ENCODE assay signal across 29 cellular contexts in genomic region chr15:43215961-43216360, GRCh38. TPM values are rescaled to one million over a fixed set of nuclear protein-coding genes. Genes with fewer than 3 reads are reported as not detected.
DNase-seq lines count a peak whose midpoint lies in the region; ATAC-seq, FAIRE-seq and TF ChIP-seq lines count a peak whose summit lies in the region.
"Had no signal": no experiment of that assay in that cellular context is flagged by ENCODE, and none has a peak within 500 bp of the region (broad histone marks: within the 10 kb centered on the region; RNA-seq: fewer than 3 reads in every experiment).

No MANE protein-coding gene starts in this region.

- TF ChIP-seq CTCF in keratinocyte (optimal IDR thresholded peaks at IDR 0.05 in 1 of 3, IDR thresholded peaks at IDR 0.05 in 1 of 3, conservative IDR thresholded peaks at IDR 0.05 in 1 of 3; ENCODE audit: extremely low read depth in 1 of 3, insufficient read depth in 2 of 3, low read length in 3 of 3) (no peak), right atrium auricular region (IDR thresholded peaks at IDR 0.05) (no peak)

- FAIRE-seq in keratinocyte (lab: Jason Lieb, UNC), result no peak
- FAIRE-seq: GM19239, H1 had no signal

- H3K4me3 ChIP-seq in keratinocyte (ENCODE audit: control insufficient read depth in 2 of 3, extremely low read depth in 1 of 3, insufficient read depth in 2 of 3, low read depth in 1 of 3, low read length in 3 of 3) (no peak overlapping the region), right atrium auricular region (no peak overlapping the region)
- H3K4me3 ChIP-seq: psoas muscle had no signal

- no peaks in the 10 kb centered on the region for H3K9me1 ChIP-seq in keratinocyte (ENCODE audit: control insufficient read depth, extremely low read depth, insufficient read depth, low read length)

- no peak overlapping the region for H3K4me2 ChIP-seq in keratinocyte (ENCODE audit: control insufficient read depth, extremely low read depth, insufficient read depth, low read depth, low read length)

- no peaks in the 10 kb centered on the region for H3K27me3 ChIP-seq in keratinocyte (ENCODE audit: control insufficient read depth, extremely low read depth, insufficient read depth, low read length)
- H3K27me3 ChIP-seq in right atrium auricular region, result no peaks in the 10 kb centered on the region

- H3K9ac ChIP-seq in keratinocyte (ENCODE audit: control insufficient read depth, extremely low read depth, insufficient read depth, low read length), result no peak overlapping the region

- H3K9me3 ChIP-seq in keratinocyte (ENCODE audit: control insufficient read depth, low read depth, low read length) (no peaks in the 10 kb centered on the region), right atrium auricular region (no peaks in the 10 kb centered on the region)
- H3K9me3 ChIP-seq: psoas muscle had no signal

- H3K27ac ChIP-seq in keratinocyte (ENCODE audit: control insufficient read depth, insufficient read depth, low read length), result peak overlapping the region; percentile 10
- H3K27ac ChIP-seq in right atrium auricular region, result no peak overlapping the region
- H3K27ac ChIP-seq: psoas muscle, VCaP had no signal

- no peaks in the 10 kb centered on the region for H3K79me2 ChIP-seq in keratinocyte (ENCODE audit: control insufficient read depth, insufficient read depth, low read length)

- dilution Hi-C loops in keratinocyte (cut with MboI; ENCODE audit: extremely low pct_ligation_motif_present, low sequenced_read_pairs), result no loop called here

- H3K4me1 ChIP-seq in keratinocyte (ENCODE audit: control insufficient read depth, extremely low read depth, insufficient read depth, low read length) (peaks cover 8% of the 10 kb centered on the region), right atrium auricular region (peaks cover 0 to 8% of the 10 kb centered on the region in 2 donors)
- H3K4me1 ChIP-seq: psoas muscle had no signal

- DNase-seq in AG20443 (ENCODE audit: low spot score) (peak; percentile 43), HT1080 (ENCODE audit: low read depth) (peak; percentile 72), astrocyte of the hippocampus (ENCODE audit: low read depth, low spot score) (peak; percentile 35), keratinocyte (ENCODE audit: low read depth, low spot score) (peak; percentile 30), left lobe of liver (ENCODE audit: low spot score) (no peak), NCI-H510A treated with DMSO at 0.1 percent for 48 hours (lab: John Stamatoyannopoulos, UW) (no peak), right atrium auricular region (ENCODE audit: low spot score) (no peak), NOMO-1 treated with dmso at 0.1 percent for 144 hours (lab: John Stamatoyannopoulos, UW; ENCODE audit: unreplicated experiment) (no peak)
- DNase-seq: activated effector memory CD4-positive, alpha-beta T cell treated with Interleukin-2 at 50 U/mL for 16 hours; activated naive CD8-positive, alpha-beta T cell treated with anti-CD3 and anti-CD28 coated beads, Interleukin-2, amount 50 U/mL, for 24 hours; AML-193; CD8-positive, alpha-beta memory T cell; DMS79 treated with DMSO at 0.1 percent for 48 hours; erythroblast; midbrain; NCI-H1436; NCI-H2171; NCI-H526; psoas muscle; SIG-M5; stimulated activated CD4-positive, alpha-beta T cell treated with anti-CD3 and anti-CD28 coated beads, Interleukin-4, amount 100 ng/mL, for 24 hours; stimulated activated naive CD8-positive, alpha-beta T cell treated with anti-CD3 and anti-CD28 coated beads, Interleukin-15, amount 100 ng/mL, for 72 hours; T-helper 17 cell had no signal

- no peak overlapping the region for H2AFZ ChIP-seq in keratinocyte (ENCODE audit: control insufficient read depth, low read length)

- H3K36me3 ChIP-seq in keratinocyte (ENCODE audit: control insufficient read depth in 2 of 2, extremely low read depth in 1 of 2, insufficient read depth in 2 of 2, low read length in 2 of 2) (no peaks in the 10 kb centered on the region), right atrium auricular region (no peaks in the 10 kb centered on the region)

- no peak for ATAC-seq in left lobe of liver
- ATAC-seq: activated naive CD8-positive, alpha-beta T cell treated with anti-CD3 and anti-CD28 coated beads, Interleukin-2, amount 50 U/mL, for 24 hours; psoas muscle; stimulated activated naive CD8-positive, alpha-beta T cell treated with anti-CD3 and anti-CD28 coated beads, Interleukin-15, amount 100 ng/mL, for 72 hours; T-helper 17 cell had no signal

- H4K20me1 ChIP-seq in keratinocyte (ENCODE audit: control insufficient read depth, extremely low read depth, insufficient read depth, low read length), result no peaks in the 10 kb centered on the region

RNA-seq across cellular contexts. Expression of gene EPB42, which starts 4.9 kb away (rescaled TPM):
- not detected in 2 replicates for total RNA-seq in HT1080 (2014; rRNA removed; shearing (Covaris generic))
- not detected in 2 replicates for polyA plus RNA-seq in HT1080 (2015; cell fraction: cytosol; rRNA removed)
- not detected in 2 replicates for polyA plus RNA-seq in HT1080 (2015; cell fraction: nucleus; rRNA removed)
- not detected in 3 replicates for polyA plus RNA-seq in keratinocyte
- not detected for polyA plus RNA-seq in keratinocyte (2011; ENCODE audit: low read depth)
- polyA plus RNA-seq in keratinocyte (2011; cell fraction: cytosol; rRNA removed), result not detected in 2 replicates
- not detected in 2 replicates for polyA plus RNA-seq in keratinocyte (2011; cell fraction: nucleus; rRNA removed)
- not detected in 2 replicates for polyA plus RNA-seq in keratinocyte (2012; ENCODE audit: low replicate concordance)
- polyA minus RNA-seq in keratinocyte, result not detected in 3 replicates
- polyA minus RNA-seq in keratinocyte (2011; cell fraction: cytosol; rRNA and poly(A)+ RNA removed), result not detected
- not detected in 2 replicates for polyA minus RNA-seq in keratinocyte (2011; cell fraction: nucleus; rRNA and poly(A)+ RNA removed)
- total RNA-seq in left lobe of liver (0.13 TPM), right atrium auricular region (1 to 10 TPM; 1.1 TPM)
- total RNA-seq: CD8-positive, alpha-beta memory T cell; H1; MCF 10A; T-helper 17 cell had no signal
- polyA plus RNA-seq: CD8-positive, alpha-beta memory T cell; H1; neural cell; psoas muscle had no signal

RNA-seq across cellular contexts. Expression of gene CCNDBP1, which starts 30.8 kb away (rescaled TPM):
- 41.6 and 42.7 TPM in 2 replicates for total RNA-seq in HT1080 (2014; rRNA removed; shearing (Covaris generic))
- polyA plus RNA-seq in HT1080 (2015; cell fraction: cytosol; rRNA removed), result 48.5 and 49.6 TPM in 2 replicates
- polyA plus RNA-seq in HT1080 (2015; cell fraction: nucleus; rRNA removed), result 48.0 and 63.0 TPM in 2 replicates
- polyA plus RNA-seq in keratinocyte, result 42.8 to 53.5 TPM (median 46.1 TPM) in 3 replicates
- polyA plus RNA-seq in keratinocyte (2011; ENCODE audit: low read depth), result 39.2 TPM
- polyA plus RNA-seq in keratinocyte (2011; cell fraction: cytosol; rRNA removed), result 44.1 and 78.0 TPM in 2 replicates
- 49.2 and 57.5 TPM in 2 replicates for polyA plus RNA-seq in keratinocyte (2011; cell fraction: nucleus; rRNA removed)
- 31.1 and 47.2 TPM in 2 replicates for polyA plus RNA-seq in keratinocyte (2012; ENCODE audit: low replicate concordance)
- polyA minus RNA-seq in keratinocyte, result 9.8 to 25.8 TPM (median 15.9 TPM) in 3 replicates
- polyA minus RNA-seq in keratinocyte (2011; cell fraction: cytosol; rRNA and poly(A)+ RNA removed), result 18.0 TPM
- 9.8 and 19.2 TPM in 2 replicates for polyA minus RNA-seq in keratinocyte (2011; cell fraction: nucleus; rRNA and poly(A)+ RNA removed)
- 20.0 TPM for total RNA-seq in left lobe of liver
- total RNA-seq in right atrium auricular region, result 10 to 100 TPM; 50.9 to 60.1 TPM

RNA-seq across cellular contexts. Expression of gene TGM5, which starts 50.8 kb away (rescaled TPM):
- 0.20 and 0.98 TPM in 2 replicates for total RNA-seq in HT1080 (2014; rRNA removed; shearing (Covaris generic))
- 0.33 and 0.72 TPM in 2 replicates for polyA plus RNA-seq in HT1080 (2015; cell fraction: cytosol; rRNA removed)
- polyA plus RNA-seq in HT1080 (2015; cell fraction: nucleus; rRNA removed), result 1.8 and 2.2 TPM in 2 replicates
- polyA plus RNA-seq in keratinocyte, result 0.07 to 0.23 TPM in 2 of 3 replicates, not detected in the other
- polyA plus RNA-seq in keratinocyte (2011; ENCODE audit: low read depth), result 5.7 TPM
- 0.03 and 0.06 TPM in 2 replicates for polyA plus RNA-seq in keratinocyte (2011; cell fraction: cytosol; rRNA removed)
- polyA plus RNA-seq in keratinocyte (2011; cell fraction: nucleus; rRNA removed), result 0.31 and 0.36 TPM in 2 replicates
- 3.9 TPM in 1 of 2 replicates, not detected in the other for polyA plus RNA-seq in keratinocyte (2012; ENCODE audit: low replicate concordance)
- 0.20 to 0.32 TPM in 2 of 3 replicates, not detected in the other for polyA minus RNA-seq in keratinocyte
- not detected for polyA minus RNA-seq in keratinocyte (2011; cell fraction: cytosol; rRNA and poly(A)+ RNA removed)
- polyA minus RNA-seq in keratinocyte (2011; cell fraction: nucleus; rRNA and poly(A)+ RNA removed), result 0.74 and 1.2 TPM in 2 replicates
- total RNA-seq in left lobe of liver (not detected), right atrium auricular region (under 1 TPM in 1 of 2 donors, not detected in 1; 0.15 TPM)
- total RNA-seq: cardiac septum, H1, T-helper 17 cell had no signal
- polyA plus RNA-seq: CD8-positive, alpha-beta memory T cell; H1; neural cell had no signal

Comparison
In these comparisons a context has a peak if more than half of its experiments do, and no peak if none do; other contexts are left out.
1. DNase-seq: peak in AG20443 (single experiment), HT1080 (single experiment), astrocyte of the hippocampus (single experiment) and keratinocyte (single experiment); none in left lobe of liver (single experiment), NCI-H510A treated with DMSO at 0.1 percent for 48 hours (single experiment), right atrium auricular region (single experiment) and NOMO-1 treated with dmso at 0.1 percent for 144 hours (single experiment).